15 cellular contexts compared by ENCODE assay signal in the genomic region with DNA sequence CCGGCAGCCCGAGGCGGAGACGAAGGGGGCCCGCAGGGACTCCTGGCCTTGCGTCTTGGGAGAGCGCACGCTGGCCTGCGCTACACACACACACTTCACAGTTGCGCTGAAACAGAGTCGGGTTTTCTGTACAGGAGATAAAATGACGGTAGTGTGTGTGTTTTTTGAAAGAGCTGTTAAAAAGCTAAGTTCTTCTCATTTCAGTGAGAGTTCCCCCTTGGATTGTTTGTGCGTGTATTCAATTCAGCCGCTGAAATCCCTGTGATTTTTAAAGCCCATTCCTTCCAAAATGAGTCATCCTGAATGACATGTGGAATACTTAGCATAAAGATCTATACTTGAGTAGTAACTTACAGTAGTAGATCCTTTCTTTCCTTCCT. TPM values are rescaled to one million over a fixed set of nuclear protein-coding genes. Genes with fewer than 3 reads are reported as not detected.
DNase-seq lines count a peak whose midpoint lies in the region; ATAC-seq, FAIRE-seq and TF ChIP-seq lines count a peak whose summit lies in the region.
"Had no signal": no experiment of that assay in that cellular context is flagged by ENCODE, and none has a peak within 500 bp of the region (broad histone marks: within the 10 kb centered on the region; RNA-seq: fewer than 3 reads in every experiment).

No MANE protein-coding gene starts in this region.

- H3K9ac ChIP-seq in GM23248: no peak overlapping the region
- H3K9ac ChIP-seq in HepG2 (ENCODE audit: insufficient read depth, low read depth, low read length): no peak overlapping the region

- H2AFZ ChIP-seq in GM23248 (no peak overlapping the region), HepG2 (ENCODE audit: low read length) (no peak overlapping the region)

- TF ChIP-seq CTCF in astrocyte of the cerebellum (IDR thresholded peaks at IDR 0.05; ENCODE audit: low read depth, low read length, missing control alignments) (no peak), HepG2 (CRISPR knock-in tag; IDR thresholded peaks at IDR 0.05) (no peak)

- H3K4me3 ChIP-seq in GM23248: no peak overlapping the region
- peak overlapping the region; percentile 41 for H3K4me3 ChIP-seq in astrocyte of the cerebellum (ENCODE audit: low read depth, low read length)
- H3K4me3 ChIP-seq in HepG2 (replicated peaks in 1 of 3; ENCODE audit: insufficient read depth in 1 of 3, low read depth in 2 of 3, low read length in 3 of 3): no peak overlapping the region

- FAIRE-seq in HepG2 (lab: Jason Lieb, UNC): no peak
- FAIRE-seq: islet of Langerhans had no signal

- H3K4me2 ChIP-seq in GM23248 (ENCODE audit: unreplicated experiment): no peak overlapping the region
- no peak overlapping the region for H3K4me2 ChIP-seq in HepG2 (ENCODE audit: low read depth, low read length)

- ATAC-seq in HepG2 (no peak), GM21360 (IDR thresholded peaks at IDR 0.05; ENCODE audit: unreplicated experiment) (no peak)
- ATAC-seq: esophagus mucosa, natural killer cell, T-helper 17 cell had no signal

- H3K9me2 ChIP-seq in GM23248 (ENCODE audit: insufficient read depth): no peaks in the 10 kb centered on the region

- H3K27me3 ChIP-seq in GM23248 (replicated peaks; ENCODE audit: insufficient read depth): peaks cover 3% of the 10 kb centered on the region; the same call in 1 of the 2 replicates
- peaks cover 1 to 12% of the 10 kb centered on the region in 2 experiments; a peak in 2 of 5 replicates for H3K27me3 ChIP-seq in HepG2 (ENCODE audit: control insufficient read depth in 1 of 2, insufficient read depth in 2 of 2, low read length in 2 of 2)

- WGBS in GM23248 (ENCODE audit: low coverage in 1 of 2, low lambda C conversion rate in 2 of 2, missing lambda C conversion rate in 2 of 2), 2 experiments: 6 to 12% methylated on average over 14 of the region's 14 CpGs
- 32% methylated on average over 12 of the region's 14 CpGs for WGBS in HepG2 (ENCODE audit: low lambda C conversion rate)

- no TSS peak for BruUV-seq in HepG2 (replicated peaks; lab: Mats Ljungman, UMichigan)

- no peak for TF ChIP-seq POLR2A in HepG2 (IDR thresholded peaks at IDR 0.05; ENCODE audit: insufficient read depth in 1 of 2, low read depth in 2 of 2, low read length in 2 of 2)

- H3K4me1 ChIP-seq in GM23248 (ENCODE audit: insufficient read depth): no peaks in the 10 kb centered on the region
- no peaks in the 10 kb centered on the region for H3K4me1 ChIP-seq in HepG2 (ENCODE audit: insufficient read depth, low read length)

- no peaks in the 10 kb centered on the region for H3F3A ChIP-seq in GM23248 (ENCODE audit: insufficient read depth)

- POLR2A ChIA-PET in HepG2 (lab: Yijun Ruan, JAX): no interaction called here

- intact Hi-C loops in HepG2 (cut with micrococcal nuclease; ENCODE audit: unreplicated experiment) (loop anchor here (2.0 kb wide), 1 partner anchor 49 kb away; no protein-coding TSS in a partner anchor), posterior cingulate gyrus (cut with DNase I) (no loop called here)

- in situ Hi-C loops in GM23248 (cut with MboI) (no loop called here), astrocyte of the cerebellum (cut with HindIII; ENCODE audit: low sequenced_read_pairs) (no loop called here), HepG2 (cut with HindIII; ENCODE audit: extremely low pct_ligation_motif_present, low pct_unique_long_range_greater_than_20kb) (no loop called here)

- H3K9me3 ChIP-seq in GM23248 (ENCODE audit: low read depth) (no peaks in the 10 kb centered on the region), HepG2 (ENCODE audit: low read length) (no peaks in the 10 kb centered on the region)

- H3K27ac ChIP-seq in GM23248 (no peak overlapping the region), HepG2 (ENCODE audit: extremely low read length, insufficient read depth, low read length) (no peak overlapping the region)

- H4K20me1 ChIP-seq in GM23248 (ENCODE audit: insufficient read depth): no peaks in the 10 kb centered on the region
- H4K20me1 ChIP-seq in HepG2 (ENCODE audit: insufficient read depth, low read length): no peaks in the 10 kb centered on the region

- CTCF ChIA-PET in HepG2 (lab: Yijun Ruan, JAX; ENCODE audit: low intra/inter-chr PET ratio, low total read pairs): no interaction called here

- TF ChIP-seq EP300 in HepG2 (IDR thresholded peaks at IDR 0.05; ENCODE audit: low read depth in 2 of 2, low read length in 2 of 2) (no peak), HepG2 (CRISPR knock-in tag; IDR thresholded peaks at IDR 0.05; ENCODE audit: borderline replicate concordance) (no peak)

- no peak for TF ChIP-seq RAD21 in HepG2 (CRISPR knock-in tag; IDR thresholded peaks at IDR 0.05)

- DNase-seq in A172 (ENCODE audit: low spot score) (peak; percentile 18), GM23248 (peak; percentile 0), astrocyte of the cerebellum (ENCODE audit: low read depth) (no peak), kidney tubule cell (ENCODE audit: low spot score) (peak; percentile 21), HCEC 1CT (no peak), HepG2 (ENCODE audit: low spot score) (no peak), posterior cingulate gyrus (no peak)
- DNase-seq: activated effector memory CD4-positive, alpha-beta T cell treated with anti-CD3 and anti-CD28 coated beads, Interleukin-2, amount 50 U/mL, for 16 hours; central memory CD4-positive, alpha-beta T cell; natural killer cell; T-helper 17 cell had no signal

- H3K79me2 ChIP-seq in GM23248 (ENCODE audit: insufficient read depth) (no peaks in the 10 kb centered on the region), HepG2 (ENCODE audit: insufficient read depth, low read length) (no peaks in the 10 kb centered on the region)

- H3K36me3 ChIP-seq in GM23248 (ENCODE audit: low read depth) (no peaks in the 10 kb centered on the region), HepG2 (replicated peaks in 1 of 2; ENCODE audit: control insufficient read depth in 1 of 2, insufficient read depth in 2 of 2, low read length in 2 of 2) (no peaks in the 10 kb centered on the region)

TF ChIP-seq in HepG2, 621 proteins besides CTCF, POLR2A, EP300 and RAD21:
- TF ChIP-seq ASH2L (IDR thresholded peaks at IDR 0.05; ENCODE audit: insufficient read length, low read depth, low read length): no peak
TF ChIP-seq in HepG2: peak in this region for 0.

RNA-seq across cellular contexts. Expression of a gene that starts 18.3 kb away (rescaled TPM):
- total RNA-seq in A172 (2014; rRNA removed; shearing (Covaris generic)): 11.2 and 11.9 TPM in 2 replicates
- total RNA-seq in GM23248 (2014; rRNA removed; shearing (Covaris generic)): under 0.01 and 0.13 TPM in 2 replicates
- polyA plus RNA-seq in GM23248 (2016; fragmentation: Nextera tagmentation; extraction: Ambion mirVana) (0.08 and 0.13 TPM in 2 replicates), HepG2 (2011; rRNA removed) (not detected in 2 replicates)
- not detected in 2 replicates for total RNA-seq in HepG2 (2016; rRNA removed; fragmentation: Illumina TruSeq; extraction: Trizol)
- total RNA-seq in HepG2 (2016; cell fraction: cytosol; rRNA removed; fragmentation: Illumina TruSeq; extraction: Trizol; ENCODE audit: low read depth): not detected in 2 replicates
- total RNA-seq in HepG2 (2016; cell fraction: insoluble cytoplasmic fraction; rRNA removed; fragmentation: Illumina TruSeq; extraction: Trizol): not detected in 2 replicates
- total RNA-seq in HepG2 (2016; cell fraction: membrane; rRNA removed; fragmentation: Illumina TruSeq; extraction: Trizol): not detected in 2 replicates
- not detected in 2 replicates for total RNA-seq in HepG2 (2016; cell fraction: nucleus; rRNA removed; fragmentation: Illumina TruSeq; extraction: Trizol)
- polyA plus RNA-seq in HepG2 (2011; cell fraction: cytosol; rRNA removed): not detected in 2 replicates
- not detected in 2 replicates for polyA plus RNA-seq in HepG2 (2011; cell fraction: nucleus; rRNA removed)
- polyA plus RNA-seq in HepG2 (2012): not detected in 2 replicates
- polyA plus RNA-seq in HepG2 (2016; cell fraction: cytosol; fragmentation: Illumina TruSeq; extraction: Trizol; ENCODE audit: low read depth): not detected in 2 replicates
- polyA plus RNA-seq in HepG2 (2016; cell fraction: insoluble cytoplasmic fraction; fragmentation: Illumina TruSeq; extraction: Trizol; ENCODE audit: low read depth): not detected in 2 replicates
- not detected in 2 replicates for polyA plus RNA-seq in HepG2 (2016; cell fraction: membrane; fragmentation: Illumina TruSeq; extraction: Trizol; ENCODE audit: low read depth)
- not detected in 2 replicates for polyA plus RNA-seq in HepG2 (2016; cell fraction: nucleus; fragmentation: Illumina TruSeq; extraction: Trizol; ENCODE audit: insufficient read depth, low read depth)
- not detected in 2 replicates for polyA minus RNA-seq in HepG2 (2011; rRNA and poly(A)+ RNA removed; ENCODE audit: low replicate concordance)
- polyA minus RNA-seq in HepG2 (2011; cell fraction: cytosol; rRNA and poly(A)+ RNA removed): not detected in 2 replicates
- polyA minus RNA-seq in HepG2 (2011; cell fraction: nucleus; rRNA and poly(A)+ RNA removed): not detected in 2 replicates
- total RNA-seq: esophagus mucosa, natural killer cell, T-helper 17 cell, ureter had no signal

Comparison
In these comparisons a context has a peak if more than half of its experiments do, and no peak if none do; other contexts are left out.
1. DNase-seq: peak in A172 (single experiment), GM23248 (single experiment) and kidney tubule cell (single experiment); none in astrocyte of the cerebellum (single experiment), HCEC 1CT (single experiment), HepG2 (single experiment) and posterior cingulate gyrus (0 of 10).
2. RNA of a gene that starts 18.3 kb away (total RNA-seq): 11.2 to 11.9 TPM in A172; under 0.01 to 0.13 TPM in GM23248 and not detected in HepG2; every median in the first group is over 10 times any median in the second.